ENCODE assay signal across 1 cellular context in the genomic region with DNA sequence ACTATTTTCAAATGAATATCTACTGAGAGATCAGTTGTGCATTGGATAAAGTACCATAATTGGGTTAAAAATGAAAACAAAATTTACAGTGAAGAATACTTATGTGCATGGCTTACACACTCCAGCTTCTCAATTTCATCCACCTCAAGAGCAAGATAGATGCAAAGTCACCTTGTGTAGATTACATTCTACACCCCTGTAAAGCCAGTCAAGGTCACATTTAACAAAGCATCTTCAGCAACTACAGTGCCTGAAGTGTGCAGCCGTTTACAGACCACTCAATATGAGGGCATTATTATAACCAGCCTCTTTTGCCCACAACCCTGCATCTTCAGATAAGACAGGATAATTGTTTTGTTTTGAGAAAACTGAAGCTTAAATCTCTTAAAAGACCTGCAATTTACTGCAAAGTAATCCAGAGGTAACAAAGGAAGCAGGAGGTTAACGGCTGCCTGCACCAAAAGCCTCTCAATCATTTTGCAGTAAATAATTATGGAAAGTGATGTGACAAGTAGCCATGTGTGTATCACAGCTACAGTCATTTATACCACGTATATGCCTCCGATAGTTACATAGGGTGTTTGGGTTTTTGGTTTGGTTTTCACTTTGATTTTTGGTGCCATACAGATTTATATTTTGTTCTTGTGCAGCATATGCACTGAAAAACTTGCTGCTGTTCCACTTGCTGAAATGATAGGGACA.
TF ChIP-seq lines count a peak whose summit lies in the region.

No MANE protein-coding gene starts in this region.

TF ChIP-seq in GM23338, 12 proteins besides CTCF, POLR2A, EP300 and RAD21 (continued from another document):
- TF ChIP-seq, protein P1, sequence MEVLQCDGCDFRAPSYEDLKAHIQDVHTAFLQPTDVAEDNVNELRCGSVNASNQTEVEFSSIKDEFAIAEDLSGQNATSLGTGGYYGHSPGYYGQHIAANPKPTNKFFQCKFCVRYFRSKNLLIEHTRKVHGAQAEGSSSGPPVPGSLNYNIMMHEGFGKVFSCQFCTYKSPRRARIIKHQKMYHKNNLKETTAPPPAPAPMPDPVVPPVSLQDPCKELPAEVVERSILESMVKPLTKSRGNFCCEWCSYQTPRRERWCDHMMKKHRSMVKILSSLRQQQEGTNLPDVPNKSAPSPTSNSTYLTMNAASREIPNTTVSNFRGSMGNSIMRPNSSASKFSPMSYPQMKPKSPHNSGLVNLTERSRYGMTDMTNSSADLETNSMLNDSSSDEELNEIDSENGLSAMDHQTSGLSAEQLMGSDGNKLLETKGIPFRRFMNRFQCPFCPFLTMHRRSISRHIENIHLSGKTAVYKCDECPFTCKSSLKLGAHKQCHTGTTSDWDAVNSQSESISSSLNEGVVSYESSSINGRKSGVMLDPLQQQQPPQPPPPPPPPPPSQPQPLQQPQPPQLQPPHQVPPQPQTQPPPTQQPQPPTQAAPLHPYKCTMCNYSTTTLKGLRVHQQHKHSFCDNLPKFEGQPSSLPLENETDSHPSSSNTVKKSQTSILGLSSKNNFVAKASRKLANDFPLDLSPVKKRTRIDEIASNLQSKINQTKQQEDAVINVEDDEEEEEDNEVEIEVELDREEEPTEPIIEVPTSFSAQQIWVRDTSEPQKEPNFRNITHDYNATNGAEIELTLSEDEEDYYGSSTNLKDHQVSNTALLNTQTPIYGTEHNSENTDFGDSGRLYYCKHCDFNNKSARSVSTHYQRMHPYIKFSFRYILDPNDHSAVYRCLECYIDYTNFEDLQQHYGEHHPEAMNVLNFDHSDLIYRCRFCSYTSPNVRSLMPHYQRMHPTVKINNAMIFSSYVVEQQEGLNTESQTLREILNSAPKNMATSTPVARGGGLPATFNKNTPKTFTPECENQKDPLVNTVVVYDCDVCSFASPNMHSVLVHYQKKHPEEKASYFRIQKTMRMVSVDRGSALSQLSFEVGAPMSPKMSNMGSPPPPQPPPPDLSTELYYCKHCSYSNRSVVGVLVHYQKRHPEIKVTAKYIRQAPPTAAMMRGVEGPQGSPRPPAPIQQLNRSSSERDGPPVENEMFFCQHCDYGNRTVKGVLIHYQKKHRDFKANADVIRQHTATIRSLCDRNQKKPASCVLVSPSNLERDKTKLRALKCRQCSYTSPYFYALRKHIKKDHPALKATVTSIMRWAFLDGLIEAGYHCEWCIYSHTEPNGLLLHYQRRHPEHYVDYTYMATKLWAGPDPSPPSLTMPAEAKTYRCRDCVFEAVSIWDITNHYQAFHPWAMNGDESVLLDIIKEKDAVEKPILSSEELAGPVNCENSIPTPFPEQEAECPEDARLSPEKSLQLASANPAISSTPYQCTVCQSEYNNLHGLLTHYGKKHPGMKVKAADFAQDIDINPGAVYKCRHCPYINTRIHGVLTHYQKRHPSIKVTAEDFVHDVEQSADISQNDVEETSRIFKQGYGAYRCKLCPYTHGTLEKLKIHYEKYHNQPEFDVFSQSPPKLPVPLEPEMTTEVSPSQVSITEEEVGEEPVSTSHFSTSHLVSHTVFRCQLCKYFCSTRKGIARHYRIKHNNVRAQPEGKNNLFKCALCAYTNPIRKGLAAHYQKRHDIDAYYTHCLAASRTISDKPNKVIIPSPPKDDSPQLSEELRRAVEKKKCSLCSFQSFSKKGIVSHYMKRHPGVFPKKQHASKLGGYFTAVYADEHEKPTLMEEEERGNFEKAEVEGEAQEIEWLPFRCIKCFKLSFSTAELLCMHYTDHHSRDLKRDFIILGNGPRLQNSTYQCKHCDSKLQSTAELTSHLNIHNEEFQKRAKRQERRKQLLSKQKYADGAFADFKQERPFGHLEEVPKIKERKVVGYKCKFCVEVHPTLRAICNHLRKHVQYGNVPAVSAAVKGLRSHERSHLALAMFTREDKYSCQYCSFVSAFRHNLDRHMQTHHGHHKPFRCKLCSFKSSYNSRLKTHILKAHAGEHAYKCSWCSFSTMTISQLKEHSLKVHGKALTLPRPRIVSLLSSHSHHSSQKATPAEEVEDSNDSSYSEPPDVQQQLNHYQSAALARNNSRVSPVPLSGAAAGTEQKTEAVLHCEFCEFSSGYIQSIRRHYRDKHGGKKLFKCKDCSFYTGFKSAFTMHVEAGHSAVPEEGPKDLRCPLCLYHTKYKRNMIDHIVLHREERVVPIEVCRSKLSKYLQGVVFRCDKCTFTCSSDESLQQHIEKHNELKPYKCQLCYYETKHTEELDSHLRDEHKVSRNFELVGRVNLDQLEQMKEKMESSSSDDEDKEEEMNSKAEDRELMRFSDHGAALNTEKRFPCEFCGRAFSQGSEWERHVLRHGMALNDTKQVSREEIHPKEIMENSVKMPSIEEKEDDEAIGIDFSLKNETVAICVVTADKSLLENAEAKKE (CRISPR knock-in tag; IDR thresholded peaks at IDR 0.05): no peak
- TF ChIP-seq EZH2 (IDR thresholded peaks at IDR 0.05; ENCODE audit: low read depth, unreplicated experiment) (no peak), ZNF331 (CRISPR knock-in tag; IDR thresholded peaks at IDR 0.05; ENCODE audit: low read depth) (no peak), JUNB (IDR thresholded peaks at IDR 0.05; ENCODE audit: unreplicated experiment) (no peak), POLR2AphosphoS5 (IDR thresholded peaks at IDR 0.05; ENCODE audit: low read depth) (no peak)
- TF ChIP-seq, protein P2, sequence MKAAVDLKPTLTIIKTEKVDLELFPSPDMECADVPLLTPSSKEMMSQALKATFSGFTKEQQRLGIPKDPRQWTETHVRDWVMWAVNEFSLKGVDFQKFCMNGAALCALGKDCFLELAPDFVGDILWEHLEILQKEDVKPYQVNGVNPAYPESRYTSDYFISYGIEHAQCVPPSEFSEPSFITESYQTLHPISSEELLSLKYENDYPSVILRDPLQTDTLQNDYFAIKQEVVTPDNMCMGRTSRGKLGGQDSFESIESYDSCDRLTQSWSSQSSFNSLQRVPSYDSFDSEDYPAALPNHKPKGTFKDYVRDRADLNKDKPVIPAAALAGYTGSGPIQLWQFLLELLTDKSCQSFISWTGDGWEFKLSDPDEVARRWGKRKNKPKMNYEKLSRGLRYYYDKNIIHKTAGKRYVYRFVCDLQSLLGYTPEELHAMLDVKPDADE (IDR thresholded peaks at IDR 0.05): no peak
TF ChIP-seq in GM23338: peak in this region for 0.
